ENCODE assay signal across 21 cellular contexts in genomic region chr14:83825836-83826235, GRCh38.
"Had no signal": no experiment of that assay in that cellular context is flagged by ENCODE, and none has a peak within 500 bp of the region (broad histone marks: within the 10 kb centered on the region; RNA-seq: fewer than 3 reads in every experiment).

No MANE protein-coding gene starts in this region.

- H3K4me1 ChIP-seq: esophagus muscularis mucosa, left lung, lower lobe of right lung had no signal

- H3K36me3 ChIP-seq: esophagus muscularis mucosa, gastrocnemius medialis, heart right ventricle, left lung, lower lobe of right lung had no signal

- DNase-seq: dermis blood vessel endothelial cell; dorsolateral prefrontal cortex; effector CD4-positive, alpha-beta T cell; effector memory CD4-positive, alpha-beta T cell; foreskin fibroblast; foreskin melanocyte; gastrocnemius medialis; glutamatergic neuron; head of caudate nucleus; heart right ventricle; hippocampal formation; left cardiac atrium; left lung; left ventricle myocardium superior; lower lobe of right lung; mesenchymal stem cell; mucosa of descending colon; naive B cell; naive thymus-derived CD8-positive, alpha-beta T cell had no signal

- H3K27ac ChIP-seq: coronary artery, dorsolateral prefrontal cortex, esophagus muscularis mucosa, gastrocnemius medialis, heart right ventricle, left lung, lower lobe of right lung had no signal

- ATAC-seq: gastrocnemius medialis; heart right ventricle; left cardiac atrium; left lung; left ventricle myocardium superior; lower lobe of right lung; mucosa of descending colon; naive thymus-derived CD8-positive, alpha-beta T cell had no signal

- H3K9me3 ChIP-seq: esophagus muscularis mucosa, gastrocnemius medialis, lower lobe of right lung had no signal

- H3K4me3 ChIP-seq: coronary artery, dorsolateral prefrontal cortex, esophagus muscularis mucosa, left lung, lower lobe of right lung, mucosa of descending colon had no signal
